In the genomic region with DNA sequence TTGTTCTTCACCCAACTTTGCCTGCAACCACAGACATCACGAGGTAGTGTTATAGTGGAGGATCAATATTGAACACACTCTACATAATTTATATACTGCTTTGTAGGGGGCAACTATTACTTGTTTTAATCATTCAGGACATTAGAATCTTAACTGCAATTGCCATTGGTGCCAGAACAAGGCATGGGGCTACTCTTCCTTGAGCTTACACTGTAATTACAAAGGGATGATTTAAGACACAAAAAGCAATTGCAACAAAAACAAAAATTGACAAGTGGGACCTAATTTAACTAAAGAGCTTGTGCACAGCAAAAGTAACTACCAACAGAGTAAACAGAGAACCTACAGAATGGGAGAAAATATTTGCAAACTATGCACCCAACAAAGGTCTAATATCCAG, we compare ENCODE assay signal across 39 cellular contexts. TPM values are rescaled to one million over a fixed set of nuclear protein-coding genes. Genes with fewer than 3 reads are reported as not detected.
"Had no signal": no experiment of that assay in that cellular context is flagged by ENCODE, and none has a peak within 500 bp of the region (broad histone marks: within the 10 kb centered on the region; RNA-seq: fewer than 3 reads in every experiment).

No MANE protein-coding gene starts in this region.

- H3K27ac ChIP-seq: adrenal gland, cardiac muscle cell, VCaP had no signal

- H3K4me1 Mint-ChIP-seq: activated B cell treated with CpG ODN at 0.5 μM for 24 hours; activated CD4-positive, alpha-beta T cell treated with anti-CD3 and anti-CD28 coated beads, Interleukin-2, amount 10 ng/mL, durations not matched to agents 24 days and 14 days; activated naive CD8-positive, alpha-beta T cell treated with anti-CD3 and anti-CD28 coated beads for 36 hours; activated T-helper 17 cell treated with anti-CD3 and anti-CD28 coated beads, Interleukin-2, amount 50 U/mL, for 72 hours; brain; central memory CD8-positive, alpha-beta T cell had no signal

- H3K27me3 Mint-ChIP-seq: activated B cell treated with CpG ODN at 0.5 μM for 24 hours; activated CD4-positive, alpha-beta memory T cell treated with anti-CD3 and anti-CD28 coated beads for 36 hours; activated CD4-positive, alpha-beta T cell treated with anti-CD3 and anti-CD28 coated beads, Interleukin-2, amount 10 ng/mL, durations not matched to agents 24 days and 14 days; activated CD8-positive, alpha-beta T cell treated with anti-CD3 and anti-CD28 coated beads for 36 hours; activated naive CD8-positive, alpha-beta T cell treated with anti-CD3 and anti-CD28 coated beads for 36 hours; activated T-helper 17 cell treated with anti-CD3 and anti-CD28 coated beads, Interleukin-2, amount 50 U/mL, for 72 hours; brain; central memory CD8-positive, alpha-beta T cell had no signal

- H3K4me3 Mint-ChIP-seq: activated B cell treated with CpG ODN at 0.5 μM for 24 hours; activated CD4-positive, alpha-beta memory T cell treated with anti-CD3 and anti-CD28 coated beads for 36 hours; activated CD4-positive, alpha-beta T cell treated with anti-CD3 and anti-CD28 coated beads, Interleukin-2, amount 10 ng/mL, durations not matched to agents 24 days and 14 days; activated CD8-positive, alpha-beta T cell treated with anti-CD3 and anti-CD28 coated beads for 36 hours; activated naive CD4-positive, alpha-beta T cell treated with anti-CD3 and anti-CD28 coated beads for 36 hours; activated naive CD8-positive, alpha-beta T cell treated with anti-CD3 and anti-CD28 coated beads for 36 hours; activated T-cell treated with anti-CD3 and anti-CD28 coated beads, Interleukin-2, amount 50 U/mL, for 4 hours; activated T-cell treated with anti-CD3 and anti-CD28 coated beads, Interleukin-2, amount 50 U/mL, for 72 hours; activated T-helper 1 cell treated with anti-CD3 and anti-CD28 coated beads, Interleukin-12 subunit alpha, Interleukin-12 subunit beta, Interleukin-2, Interleukin-4 antibody, amounts not matched to agents 30 ng/mL and 10 ng/mL and 1 ng/mL, durations not matched to agents 14 hours and 24 hours and 36 hours; activated T-helper 17 cell treated with anti-CD3 and anti-CD28 coated beads, Interleukin-2, amount 50 U/mL, for 72 hours; brain; central memory CD8-positive, alpha-beta T cell; T-helper 1 cell treated with Interleukin-12 subunit alpha and Interleukin-12 subunit beta and Interleukin-4 antibody, amounts not matched to agents 30 μg/mL and 1 μg/mL, for 36 hours; T-helper 2 cell treated with Interferon-gamma antibody and Interleukin-4, amounts not matched to agents 5 μg/mL and 100 μg/mL, for 36 hours had no signal

- H3K4me1 ChIP-seq: adrenal gland had no signal

- H3K4me3 ChIP-seq: adrenal gland, cardiac muscle cell had no signal

- DNase-seq: activated B cell treated with CpG ODN at 0.5 μM for 24 hours; activated CD4-positive, alpha-beta memory T cell treated with anti-CD3 and anti-CD28 coated beads for 36 hours; activated CD4-positive, alpha-beta T cell treated with anti-CD3 and anti-CD28 coated beads for 4 hours; activated CD4-positive, alpha-beta T cell treated with anti-CD3 and anti-CD28 coated beads, Interleukin-2, amount 10 ng/mL, durations not matched to agents 24 days and 14 days; activated CD4-positive, alpha-beta T cell treated with anti-CD3 and anti-CD28 coated beads, Interleukin-2, amount 50 U/mL, for 1 hour; activated CD4-positive, alpha-beta T cell treated with anti-CD3 and anti-CD28 coated beads, Interleukin-2, amount 50 U/mL, for 4 hours; activated CD4-positive, CD25-positive, alpha-beta regulatory T cell treated with anti-CD3 and anti-CD28 coated beads, Interleukin-2, amount 50 U/mL, for 72 hours; activated CD8-positive, alpha-beta memory T cell treated with anti-CD3 and anti-CD28 coated beads, Interleukin-2, amount 50 U/mL, for 4 hours; activated CD8-positive, alpha-beta T cell treated with anti-CD3 and anti-CD28 coated beads for 36 hours; activated effector memory CD4-positive, alpha-beta T cell treated with anti-CD3 and anti-CD28 coated beads, Interleukin-2, amount 50 U/mL, for 16 hours; activated gamma-delta T cell treated with Interleukin-2 at 50 U/mL for 16 hours; activated naive CD4-positive, alpha-beta T cell; activated naive CD4-positive, alpha-beta T cell treated with anti-CD3 and anti-CD28 coated beads for 36 hours; activated naive CD4-positive, alpha-beta T cell treated with anti-CD3 and anti-CD28 coated beads, Interleukin-2, amount 50 U/mL, for 16 hours; activated naive CD8-positive, alpha-beta T cell treated with anti-CD3 and anti-CD28 coated beads for 36 hours; activated T-cell treated with anti-CD3 and anti-CD28 coated beads for 4 hours; activated T-cell treated with anti-CD3 and anti-CD28 coated beads, Interleukin-2, amount 50 U/mL, for 1 hour; activated T-cell treated with anti-CD3 and anti-CD28 coated beads, Interleukin-2, amount 50 U/mL, for 4 hours; activated T-cell treated with anti-CD3 and anti-CD28 coated beads, Interleukin-2, amount 50 U/mL, for 72 hours; adrenal gland; amniotic stem cell; aorta; caudate nucleus; cerebellar nuclear complex; T-helper 2 cell; T-helper 9 cell had no signal

- FAIRE-seq: bronchial epithelial cell, TTC549 had no signal

- H3K36me3 ChIP-seq: adrenal gland, cardiac muscle cell had no signal

- H3K27ac Mint-ChIP-seq: activated B cell treated with CpG ODN at 0.5 μM for 24 hours; activated CD4-positive, alpha-beta memory T cell treated with anti-CD3 and anti-CD28 coated beads for 36 hours; activated CD4-positive, alpha-beta T cell treated with anti-CD3 and anti-CD28 coated beads, Interleukin-2, amount 10 ng/mL, durations not matched to agents 24 days and 14 days; activated CD8-positive, alpha-beta T cell treated with anti-CD3 and anti-CD28 coated beads for 36 hours; activated naive CD4-positive, alpha-beta T cell treated with anti-CD3 and anti-CD28 coated beads for 36 hours; activated naive CD4-positive, alpha-beta T cell treated with anti-CD3 and anti-CD28 coated beads, Interleukin-2, amount 50 U/mL, for 72 hours; activated naive CD8-positive, alpha-beta T cell treated with anti-CD3 and anti-CD28 coated beads for 36 hours; activated T-cell treated with anti-CD3 and anti-CD28 coated beads, Interleukin-2, amount 50 U/mL, for 72 hours; activated T-helper 1 cell treated with anti-CD3 and anti-CD28 coated beads, Interleukin-12 subunit alpha, Interleukin-12 subunit beta, Interleukin-2, Interleukin-4 antibody, amounts not matched to agents 30 ng/mL and 10 ng/mL and 1 ng/mL, durations not matched to agents 14 hours and 24 hours and 36 hours; activated T-helper 17 cell treated with anti-CD3 and anti-CD28 coated beads, Interleukin-2, amount 50 U/mL, for 72 hours; brain; T-helper 1 cell treated with Interleukin-12 subunit alpha and Interleukin-12 subunit beta and Interleukin-4 antibody, amounts not matched to agents 30 μg/mL and 1 μg/mL, for 36 hours; T-helper 2 cell treated with Interferon-gamma antibody and Interleukin-4, amounts not matched to agents 5 μg/mL and 100 μg/mL, for 36 hours had no signal

- H3K36me3 Mint-ChIP-seq: activated CD4-positive, alpha-beta memory T cell treated with anti-CD3 and anti-CD28 coated beads for 36 hours; activated naive CD4-positive, alpha-beta T cell treated with anti-CD3 and anti-CD28 coated beads, Interleukin-2, amount 50 U/mL, for 72 hours; activated naive CD8-positive, alpha-beta T cell treated with anti-CD3 and anti-CD28 coated beads for 36 hours; brain had no signal

- H3K27me3 ChIP-seq: adrenal gland, cardiac muscle cell had no signal

- H3K9me3 ChIP-seq: adrenal gland had no signal

- H3K9me3 Mint-ChIP-seq: activated B cell treated with CpG ODN at 0.5 μM for 24 hours; activated CD4-positive, alpha-beta memory T cell treated with anti-CD3 and anti-CD28 coated beads for 36 hours; activated CD4-positive, alpha-beta T cell treated with anti-CD3 and anti-CD28 coated beads, Interleukin-2, amount 10 ng/mL, durations not matched to agents 24 days and 14 days; activated CD8-positive, alpha-beta T cell treated with anti-CD3 and anti-CD28 coated beads for 36 hours; activated naive CD4-positive, alpha-beta T cell treated with anti-CD3 and anti-CD28 coated beads for 36 hours; activated naive CD4-positive, alpha-beta T cell treated with anti-CD3 and anti-CD28 coated beads, Interleukin-2, amount 50 U/mL, for 72 hours; activated naive CD8-positive, alpha-beta T cell treated with anti-CD3 and anti-CD28 coated beads for 36 hours; activated T-helper 1 cell treated with anti-CD3 and anti-CD28 coated beads, Interleukin-12 subunit alpha, Interleukin-12 subunit beta, Interleukin-2, Interleukin-4 antibody, amounts not matched to agents 30 ng/mL and 10 ng/mL and 1 ng/mL, durations not matched to agents 14 hours and 24 hours and 36 hours; activated T-helper 17 cell treated with anti-CD3 and anti-CD28 coated beads, Interleukin-2, amount 50 U/mL, for 72 hours; central memory CD8-positive, alpha-beta T cell; T-helper 1 cell treated with Interleukin-12 subunit alpha and Interleukin-12 subunit beta and Interleukin-4 antibody, amounts not matched to agents 30 μg/mL and 1 μg/mL, for 36 hours; T-helper 2 cell treated with Interferon-gamma antibody and Interleukin-4, amounts not matched to agents 5 μg/mL and 100 μg/mL, for 36 hours had no signal

- ATAC-seq: activated CD8-positive, alpha-beta T cell treated with anti-CD3 and anti-CD28 coated beads for 36 hours; activated naive CD4-positive, alpha-beta T cell treated with anti-CD3 and anti-CD28 coated beads, Interleukin-2, amount 50 U/mL, for 72 hours; activated T-cell treated with anti-CD3 and anti-CD28 coated beads, Interleukin-2, amount 50 U/mL, for 4 hours; activated T-cell treated with anti-CD3 and anti-CD28 coated beads, Interleukin-2, amount 50 U/mL, for 72 hours; activated T-helper 17 cell treated with anti-CD3 and anti-CD28 coated beads, Interleukin-2, amount 50 U/mL, for 72 hours had no signal

RNA-seq across cellular contexts. Expression of a gene that starts 24.0 kb away (rescaled TPM):
- total RNA-seq: activated B cell treated with CpG ODN at 0.5 μM for 24 hours; activated CD4-positive, alpha-beta memory T cell treated with anti-CD3 and anti-CD28 coated beads for 36 hours; activated CD4-positive, alpha-beta T cell treated with anti-CD3 and anti-CD28 coated beads, Interleukin-2, amount 10 ng/mL, durations not matched to agents 24 days and 14 days; activated CD8-positive, alpha-beta memory T cell treated with anti-CD3 and anti-CD28 coated beads for 36 hours; activated CD8-positive, alpha-beta T cell treated with anti-CD3 and anti-CD28 coated beads for 36 hours; activated naive CD4-positive, alpha-beta T cell treated with anti-CD3 and anti-CD28 coated beads for 36 hours; activated naive CD4-positive, alpha-beta T cell treated with anti-CD3 and anti-CD28 coated beads, Interleukin-2, amount 50 U/mL, for 72 hours; activated naive CD8-positive, alpha-beta T cell treated with anti-CD3 and anti-CD28 coated beads for 36 hours; activated T-cell treated with anti-CD3 and anti-CD28 coated beads, Interleukin-2, amount 50 U/mL, for 4 hours; activated T-cell treated with anti-CD3 and anti-CD28 coated beads, Interleukin-2, amount 50 U/mL, for 72 hours; activated T-helper 1 cell treated with anti-CD3 and anti-CD28 coated beads, Interleukin-12 subunit alpha, Interleukin-12 subunit beta, Interleukin-2, Interleukin-4 antibody, amounts not matched to agents 30 ng/mL and 10 ng/mL and 1 ng/mL, durations not matched to agents 14 hours and 24 hours and 36 hours; activated T-helper 17 cell treated with anti-CD3 and anti-CD28 coated beads, Interleukin-2, amount 50 U/mL, for 72 hours; adrenal gland; aorta; bronchial epithelial cell; cardiac muscle cell; chondrocyte had no signal
